Comparison of ENCODE assay signal across 3 cellular contexts in the genomic region with DNA sequence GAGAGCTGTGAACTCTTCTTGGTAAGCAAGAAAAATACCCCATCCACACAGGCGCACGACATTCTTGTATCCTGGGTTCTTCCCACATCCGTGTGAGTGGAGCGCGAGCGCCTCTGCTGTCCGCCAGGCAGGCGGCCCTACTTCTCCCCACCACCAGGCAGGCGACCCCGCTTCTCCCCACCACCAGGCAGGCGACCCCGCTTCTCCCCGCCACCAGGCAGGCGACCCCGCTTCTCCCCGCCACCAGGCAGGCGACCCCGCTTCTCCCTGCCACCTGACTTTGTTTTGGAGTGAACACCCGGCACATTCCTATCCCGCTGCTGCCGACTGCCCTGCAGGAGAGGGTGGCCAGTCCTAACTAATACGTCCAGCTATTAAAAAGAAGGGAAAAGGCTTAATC.
"Had no signal": no experiment of that assay in that cellular context is flagged by ENCODE, and none has a peak within 500 bp of the region (broad histone marks: within the 10 kb centered on the region; RNA-seq: fewer than 3 reads in every experiment).

No MANE protein-coding gene starts in this region.

- ATAC-seq: GM12878 had no signal

- DNase-seq: GDM1, GF-D8 had no signal

- H3K4me3 ChIP-seq: GM12878 had no signal
